ENCODE assay signal across 8 cellular contexts in the genomic region with DNA sequence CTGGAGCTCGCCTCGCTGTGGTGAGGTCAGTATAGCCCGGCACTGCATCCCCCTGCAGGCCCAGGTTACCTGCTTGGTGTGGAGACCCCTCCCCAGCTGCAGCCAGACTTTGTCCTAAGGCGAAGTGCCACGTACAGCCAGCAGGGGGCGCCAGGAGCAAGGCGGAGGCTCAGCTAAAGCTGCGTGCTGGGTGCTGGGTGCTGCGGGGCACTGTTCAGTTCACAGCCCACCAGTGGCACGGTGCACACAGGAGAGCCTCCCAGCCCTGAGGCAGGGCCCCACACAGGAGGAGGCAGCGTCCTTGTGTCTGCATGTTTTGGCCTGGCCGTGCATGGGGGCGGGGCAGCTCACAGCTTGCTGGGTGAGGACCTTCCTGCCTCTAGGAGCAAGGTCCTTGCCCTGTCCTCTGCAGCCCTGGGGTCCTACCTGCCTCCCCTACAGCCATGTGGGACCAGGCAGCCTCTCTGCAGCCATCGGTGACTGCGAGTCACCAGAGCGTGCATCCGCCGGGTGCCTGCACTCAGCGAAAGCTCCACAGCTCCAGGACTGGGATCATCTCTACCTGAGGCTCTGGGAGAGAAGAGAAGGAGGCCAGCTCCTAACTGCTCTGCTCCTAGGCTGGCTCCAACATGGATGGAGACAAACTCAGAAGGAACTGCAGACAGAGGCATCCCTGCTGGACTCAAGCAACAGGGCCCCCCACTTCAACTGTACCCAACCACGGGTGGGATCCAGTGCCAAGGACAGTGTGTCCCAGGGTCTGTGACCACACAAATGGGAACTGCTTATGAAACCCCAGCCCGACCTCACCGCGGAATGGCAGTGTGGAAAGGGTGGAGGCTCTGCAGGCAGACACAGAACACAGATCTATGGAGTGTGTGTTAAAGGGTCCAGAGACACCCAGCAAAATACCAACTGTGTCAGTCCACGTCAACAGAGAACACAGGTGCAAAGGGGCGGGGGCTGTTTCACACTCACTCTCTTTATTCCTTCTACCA. TPM values are rescaled to one million over a fixed set of nuclear protein-coding genes. Genes with fewer than 3 reads are reported as not detected.
A peak's percentile ranks its signal among the peaks of the same experiment; 100 is the strongest.
DNase-seq lines count a peak whose midpoint lies in the region; ATAC-seq and TF ChIP-seq lines count a peak whose summit lies in the region.

No MANE protein-coding gene starts in this region.

- ATAC-seq in HG03095 (IDR thresholded peaks at IDR 0.05; ENCODE audit: unreplicated experiment) (no peak), GM18868 (IDR thresholded peaks at IDR 0.05; ENCODE audit: unreplicated experiment) (no peak)

- H3K4me3 ChIP-seq in WI38 (ENCODE audit: low read depth, low read length) (no peak overlapping the region), brain microvascular endothelial cell (ENCODE audit: low read depth, low read length) (no peak overlapping the region)

- peak; percentile 62 for DNase-seq in EH (ENCODE audit: low read depth)
- DNase-seq in LHCN-M2 (ENCODE audit: low read depth): peak; percentile 26
- DNase-seq in brain microvascular endothelial cell: no peak
- DNase-seq in kidney glomerular epithelial cell (lab: John Stamatoyannopoulos, UW): peak; percentile 8
- peak; percentile 50 to 59 (median 56) for DNase-seq in stimulated activated CD4-positive, alpha-beta T cell treated with anti-CD3 and anti-CD28 coated beads, TNF-alpha, amount 100 ng/mL, for 48 hours (ENCODE audit: low read depth in 3 of 3)

- H3K27ac ChIP-seq in brain microvascular endothelial cell: no peak overlapping the region

- no peaks in the 10 kb centered on the region for H3K27me3 ChIP-seq in brain microvascular endothelial cell (replicated peaks)

- peak; percentile 96 for TF ChIP-seq CTCF in WI38 (IDR thresholded peaks at IDR 0.05; ENCODE audit: low read depth, low read length)
- peak; percentile 98 for TF ChIP-seq CTCF in brain microvascular endothelial cell (IDR thresholded peaks at IDR 0.05; ENCODE audit: low read depth, low read length, missing control alignments)

- in situ Hi-C loops in brain microvascular endothelial cell (cut with HindIII; ENCODE audit: low pct_ligation_motif_present, low sequenced_read_pairs): no loop called here

- H3K36me3 ChIP-seq in brain microvascular endothelial cell (replicated peaks): peaks cover 68% of the 10 kb centered on the region

RNA-seq across cellular contexts. Expression of a gene that starts 19.0 kb away (rescaled TPM):
- 21.9 and 24.5 TPM in 2 replicates for total RNA-seq in LHCN-M2 (2014; rRNA removed)
- 248 TPM for polyA plus RNA-seq in LHCN-M2 (2012)
